ENCODE assay signal across 1 cellular context in the genomic region with DNA sequence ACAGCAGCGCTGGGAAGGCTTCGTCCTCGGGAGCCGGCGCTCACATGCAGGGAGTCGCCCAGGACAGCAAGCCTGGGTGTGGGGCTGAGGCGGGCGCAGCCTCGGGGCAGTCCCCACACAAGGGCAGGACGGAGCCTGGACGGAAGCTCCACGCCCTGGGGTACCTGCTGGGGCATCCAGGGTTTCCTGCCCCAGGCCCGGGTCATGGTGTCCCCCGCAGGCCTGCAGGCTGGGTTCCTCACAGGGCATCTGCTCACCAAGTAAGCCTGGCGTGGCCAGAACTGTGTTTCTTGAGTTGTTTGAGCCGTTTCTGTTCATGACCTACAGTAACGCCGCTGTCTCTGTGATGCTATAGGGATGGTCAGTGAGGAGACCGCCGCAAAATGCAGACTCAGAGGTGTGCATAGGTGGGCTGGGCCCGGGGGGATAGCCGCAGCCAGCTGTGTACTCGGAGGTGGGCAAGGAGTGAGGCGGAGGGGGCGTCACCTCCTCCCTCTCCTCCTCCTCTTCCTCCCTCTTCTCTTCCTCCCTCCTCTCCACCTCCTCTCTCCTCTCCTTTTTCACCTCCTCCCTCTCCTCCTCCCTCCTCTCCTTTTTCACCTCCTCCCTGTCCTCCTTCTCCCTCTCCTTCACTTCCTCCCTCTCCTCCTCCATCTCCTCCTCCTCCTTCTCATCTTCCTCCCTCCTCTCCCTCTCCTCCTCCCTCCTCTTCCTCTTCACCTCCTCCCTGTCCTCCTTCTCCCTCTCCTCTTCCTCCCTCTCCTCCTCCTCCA.
TF ChIP-seq lines count a peak whose summit lies in the region.

No MANE protein-coding gene starts in this region.

TF ChIP-seq in HepG2, 621 proteins besides CTCF, POLR2A, EP300 and RAD21 (continued from another document):
- TF ChIP-seq, protein P1, sequence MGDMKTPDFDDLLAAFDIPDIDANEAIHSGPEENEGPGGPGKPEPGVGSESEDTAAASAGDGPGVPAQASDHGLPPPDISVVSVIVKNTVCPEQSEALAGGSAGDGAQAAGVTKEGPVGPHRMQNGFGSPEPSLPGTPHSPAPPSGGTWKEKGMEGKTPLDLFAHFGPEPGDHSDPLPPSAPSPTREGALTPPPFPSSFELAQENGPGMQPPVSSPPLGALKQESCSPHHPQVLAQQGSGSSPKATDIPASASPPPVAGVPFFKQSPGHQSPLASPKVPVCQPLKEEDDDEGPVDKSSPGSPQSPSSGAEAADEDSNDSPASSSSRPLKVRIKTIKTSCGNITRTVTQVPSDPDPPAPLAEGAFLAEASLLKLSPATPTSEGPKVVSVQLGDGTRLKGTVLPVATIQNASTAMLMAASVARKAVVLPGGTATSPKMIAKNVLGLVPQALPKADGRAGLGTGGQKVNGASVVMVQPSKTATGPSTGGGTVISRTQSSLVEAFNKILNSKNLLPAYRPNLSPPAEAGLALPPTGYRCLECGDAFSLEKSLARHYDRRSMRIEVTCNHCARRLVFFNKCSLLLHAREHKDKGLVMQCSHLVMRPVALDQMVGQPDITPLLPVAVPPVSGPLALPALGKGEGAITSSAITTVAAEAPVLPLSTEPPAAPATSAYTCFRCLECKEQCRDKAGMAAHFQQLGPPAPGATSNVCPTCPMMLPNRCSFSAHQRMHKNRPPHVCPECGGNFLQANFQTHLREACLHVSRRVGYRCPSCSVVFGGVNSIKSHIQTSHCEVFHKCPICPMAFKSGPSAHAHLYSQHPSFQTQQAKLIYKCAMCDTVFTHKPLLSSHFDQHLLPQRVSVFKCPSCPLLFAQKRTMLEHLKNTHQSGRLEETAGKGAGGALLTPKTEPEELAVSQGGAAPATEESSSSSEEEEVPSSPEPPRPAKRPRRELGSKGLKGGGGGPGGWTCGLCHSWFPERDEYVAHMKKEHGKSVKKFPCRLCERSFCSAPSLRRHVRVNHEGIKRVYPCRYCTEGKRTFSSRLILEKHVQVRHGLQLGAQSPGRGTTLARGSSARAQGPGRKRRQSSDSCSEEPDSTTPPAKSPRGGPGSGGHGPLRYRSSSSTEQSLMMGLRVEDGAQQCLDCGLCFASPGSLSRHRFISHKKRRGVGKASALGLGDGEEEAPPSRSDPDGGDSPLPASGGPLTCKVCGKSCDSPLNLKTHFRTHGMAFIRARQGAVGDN (CRISPR knock-in tag; IDR thresholded peaks at IDR 0.05) = peak; percentile 21; the same call in 1 of the 2 replicates
